18 cellular contexts compared by ENCODE assay signal in the genomic region with DNA sequence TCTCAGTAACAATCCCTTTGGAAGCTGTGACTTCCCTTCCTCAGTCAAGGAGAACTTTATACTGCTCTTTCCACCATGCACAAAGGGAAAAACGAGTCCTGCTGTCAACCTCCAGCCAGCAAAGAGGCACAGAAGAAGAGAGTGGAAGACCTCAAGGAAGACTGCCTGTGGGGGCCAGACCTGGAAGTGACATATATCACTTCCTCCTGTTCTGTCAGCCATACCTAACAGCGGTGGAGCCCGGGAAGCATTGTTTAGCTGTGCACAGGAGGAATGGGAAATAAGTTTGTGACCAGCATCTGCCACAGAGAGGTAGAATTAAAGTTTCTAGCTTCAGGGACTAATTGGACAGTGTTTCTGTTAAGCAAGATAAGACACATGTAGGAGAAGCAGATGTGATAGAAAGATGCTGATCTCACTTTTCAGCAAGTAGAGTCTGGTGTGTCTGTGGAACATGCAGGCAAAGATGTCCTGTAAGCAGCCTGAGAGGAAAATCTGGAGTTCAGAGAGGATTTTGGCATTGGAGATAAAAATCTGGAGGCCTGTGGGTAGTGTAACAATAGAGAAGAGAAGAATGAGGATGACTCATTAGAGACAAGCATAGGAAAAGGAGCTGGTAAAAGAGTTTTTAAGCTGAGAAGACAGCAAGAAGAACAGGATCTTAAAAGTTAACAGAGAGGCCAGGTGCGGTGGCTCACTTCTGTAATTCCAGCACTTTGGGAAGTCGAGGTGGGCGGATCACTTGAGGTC.
A peak's percentile ranks its signal among the peaks of the same experiment; 100 is the strongest.
DNase-seq lines count a peak whose midpoint lies in the region; ATAC-seq and TF ChIP-seq lines count a peak whose summit lies in the region.
"Had no signal": no experiment of that assay in that cellular context is flagged by ENCODE, and none has a peak within 500 bp of the region (broad histone marks: within the 10 kb centered on the region; RNA-seq: fewer than 3 reads in every experiment).

No MANE protein-coding gene starts in this region.

- no peaks in the 10 kb centered on the region for H3K9me3 Mint-ChIP-seq in natural killer cell
- no peaks in the 10 kb centered on the region for H3K9me3 Mint-ChIP-seq in effector memory CD8-positive, alpha-beta T cell
- H3K9me3 Mint-ChIP-seq in activated T-cell treated with anti-CD3 and anti-CD28 coated beads, Interleukin-2, amount 50 U/mL, for 72 hours, result no peaks in the 10 kb centered on the region
- H3K9me3 Mint-ChIP-seq: stimulated activated effector memory CD8-positive, alpha-beta T cell treated with anti-CD3 and anti-CD28 coated beads, Interleukin-12 subunit alpha, Interleukin-12 subunit beta, amount 100 ng/mL, for 72 hours had no signal

- H3K4me3 Mint-ChIP-seq in natural killer cell, result no peak overlapping the region
- H3K4me3 Mint-ChIP-seq in effector memory CD8-positive, alpha-beta T cell, result no peak overlapping the region
- no peak overlapping the region for H3K4me3 Mint-ChIP-seq in activated T-cell treated with anti-CD3 and anti-CD28 coated beads, Interleukin-2, amount 50 U/mL, for 72 hours
- H3K4me3 Mint-ChIP-seq: stimulated activated effector memory CD8-positive, alpha-beta T cell treated with anti-CD3 and anti-CD28 coated beads, Interleukin-12 subunit alpha, Interleukin-12 subunit beta, amount 100 ng/mL, for 72 hours had no signal

- TF ChIP-seq CTCF in foreskin keratinocyte (conservative IDR thresholded peaks at IDR 0.05), result no peak
- TF ChIP-seq CTCF in natural killer cell (IDR thresholded peaks at IDR 0.05), result no peak

- DNase-seq in AG20443 (ENCODE audit: low spot score), result peak; percentile 57
- DNase-seq in HPDE6-E6E7 (ENCODE audit: extremely low spot score), result peak; percentile 19
- DNase-seq in astrocyte of the hippocampus (ENCODE audit: low read depth, low spot score), result peak; percentile 59
- DNase-seq in foreskin keratinocyte, result peak; percentile 32 to 54
- DNase-seq in natural killer cell, result no peak
- DNase-seq in effector memory CD8-positive, alpha-beta T cell, result no peak
- no peak for DNase-seq in activated T-cell treated with anti-CD3 and anti-CD28 coated beads, Interleukin-2, amount 50 U/mL, for 72 hours
- DNase-seq: activated CD8-positive, alpha-beta memory T cell treated with anti-CD3 and anti-CD28 coated beads, Interleukin-2, amount 50 U/mL, for 48 hours; BE2C; KG1; NCI-H2081; NCI-H774; right cardiac atrium; stimulated activated CD4-positive, alpha-beta T cell treated with anti-CD3 and anti-CD28 coated beads, Interleukin-4, amount 100 ng/mL, for 1 hour; WERI-Rb-1 had no signal

- H3K27me3 ChIP-seq in foreskin keratinocyte, result peaks cover 23% of the 10 kb centered on the region
- H3K27me3 ChIP-seq: BE2C had no signal

- intact Hi-C loops in natural killer cell (cut with micrococcal nuclease), result no loop called here

- peaks cover 11 to 22% of the 10 kb centered on the region in 2 donors for H3K27me3 Mint-ChIP-seq in natural killer cell (ENCODE audit: low read depth in 2 of 2)
- H3K27me3 Mint-ChIP-seq in effector memory CD8-positive, alpha-beta T cell, result peaks cover 18 to 29% of the 10 kb centered on the region in 2 donors
- H3K27me3 Mint-ChIP-seq in activated T-cell treated with anti-CD3 and anti-CD28 coated beads, Interleukin-2, amount 50 U/mL, for 72 hours (ENCODE audit: low read depth), result peaks cover 11% of the 10 kb centered on the region

- no peak overlapping the region for H3K27ac ChIP-seq in foreskin keratinocyte
- H3K27ac ChIP-seq: coronary artery, WERI-Rb-1 had no signal

- H3K4me1 ChIP-seq in foreskin keratinocyte, result no peaks in the 10 kb centered on the region
- H3K4me1 ChIP-seq: BE2C had no signal

- H3K27ac Mint-ChIP-seq in natural killer cell, result no peak overlapping the region
- no peak overlapping the region for H3K27ac Mint-ChIP-seq in effector memory CD8-positive, alpha-beta T cell
- no peak overlapping the region for H3K27ac Mint-ChIP-seq in activated T-cell treated with anti-CD3 and anti-CD28 coated beads, Interleukin-2, amount 50 U/mL, for 72 hours
- H3K27ac Mint-ChIP-seq: stimulated activated effector memory CD8-positive, alpha-beta T cell treated with anti-CD3 and anti-CD28 coated beads, Interleukin-12 subunit alpha, Interleukin-12 subunit beta, amount 100 ng/mL, for 72 hours had no signal

- H3K4me1 Mint-ChIP-seq in natural killer cell, result peaks cover 0 to 5% of the 10 kb centered on the region in 2 donors
- H3K4me1 Mint-ChIP-seq in effector memory CD8-positive, alpha-beta T cell (ENCODE audit: low read depth in 2 of 2), result no peaks in the 10 kb centered on the region
- peaks cover 8% of the 10 kb centered on the region for H3K4me1 Mint-ChIP-seq in activated T-cell treated with anti-CD3 and anti-CD28 coated beads, Interleukin-2, amount 50 U/mL, for 72 hours (ENCODE audit: low read depth)
- H3K4me1 Mint-ChIP-seq: stimulated activated effector memory CD8-positive, alpha-beta T cell treated with anti-CD3 and anti-CD28 coated beads, Interleukin-12 subunit alpha, Interleukin-12 subunit beta, amount 100 ng/mL, for 72 hours had no signal

- H3K36me3 Mint-ChIP-seq in natural killer cell, result no peaks in the 10 kb centered on the region
- H3K36me3 Mint-ChIP-seq in effector memory CD8-positive, alpha-beta T cell (ENCODE audit: insufficient read depth), result no peaks in the 10 kb centered on the region
- no peaks in the 10 kb centered on the region for H3K36me3 Mint-ChIP-seq in activated T-cell treated with anti-CD3 and anti-CD28 coated beads, Interleukin-2, amount 50 U/mL, for 72 hours (ENCODE audit: insufficient read depth in 2 of 2)
- H3K36me3 Mint-ChIP-seq: stimulated activated effector memory CD8-positive, alpha-beta T cell treated with anti-CD3 and anti-CD28 coated beads, Interleukin-12 subunit alpha, Interleukin-12 subunit beta, amount 100 ng/mL, for 72 hours had no signal

- peak; percentile 83 for ATAC-seq in foreskin keratinocyte
- ATAC-seq in natural killer cell, result no peak
- no peak for ATAC-seq in effector memory CD8-positive, alpha-beta T cell (replicated peaks)
- ATAC-seq in HG03097 (IDR thresholded peaks at IDR 0.05; ENCODE audit: low FRiP score, unreplicated experiment), result no peak
- ATAC-seq in activated T-cell treated with anti-CD3 and anti-CD28 coated beads, Interleukin-2, amount 50 U/mL, for 72 hours (replicated peaks in 1 of 2), result no peak
- ATAC-seq: right cardiac atrium; stimulated activated effector memory CD8-positive, alpha-beta T cell treated with anti-CD3 and anti-CD28 coated beads, Interleukin-12 subunit alpha, Interleukin-12 subunit beta, amount 100 ng/mL, for 72 hours had no signal

Comparison
In these comparisons a context has a peak if more than half of its experiments do, and no peak if none do; other contexts are left out.
1. DNase-seq: peak in AG20443 (single experiment), HPDE6-E6E7 (single experiment), astrocyte of the hippocampus (single experiment) and foreskin keratinocyte (2 of 2); none in natural killer cell (single experiment), effector memory CD8-positive, alpha-beta T cell (0 of 3) and activated T-cell treated with anti-CD3 and anti-CD28 coated beads, Interleukin-2, amount 50 U/mL, for 72 hours (0 of 2).